8 cellular contexts compared by ENCODE assay signal in genomic region chr1:112674440-112674985, GRCh38. TPM values are rescaled to one million over a fixed set of nuclear protein-coding genes. Genes with fewer than 3 reads are reported as not detected.
DNase-seq lines count a peak whose midpoint lies in the region; ATAC-seq and TF ChIP-seq lines count a peak whose summit lies in the region.

MOV10 (plus strand) TSS chr1:112674659; CDS start chr1:112674913, 254 bp downstream.

- peak; percentile 72 for ATAC-seq in HG02610 (IDR thresholded peaks at IDR 0.05; ENCODE audit: unreplicated experiment)
- ATAC-seq in GM21367 (IDR thresholded peaks at IDR 0.05; ENCODE audit: unreplicated experiment), result no peak

- H3K4me3 Mint-ChIP-seq in T-helper 2 cell treated with Interferon-gamma antibody and Interleukin-4, amounts not matched to agents 5 μg/mL and 100 μg/mL, for 36 hours, result peak within 1 kb of the TSS; percentile 98

- no peaks in the 10 kb centered on the region for H3K36me3 ChIP-seq in hepatocyte (replicated peaks; ENCODE audit: insufficient read depth, low read depth)

- peaks cover 43% of the 10 kb centered on the region for H3K79me2 ChIP-seq in hepatocyte

- DNase-seq in GM03348 (ENCODE audit: low spot score) (peak; percentile 79), NCI-H1105 treated with DMSO at 0.1 percent for 48 hours (lab: John Stamatoyannopoulos, UW) (peak; percentile 74), astrocyte of the hippocampus (ENCODE audit: low read depth, low spot score) (peak; percentile 87), hepatocyte (ENCODE audit: low spot score) (peak; percentile 80), retina (peak; percentile 87)
- DNase-seq in T-helper 2 cell treated with Interferon-gamma antibody and Interleukin-4, amounts not matched to agents 5 μg/mL and 100 μg/mL, for 36 hours (ENCODE audit: low spot score), result peak; percentile 54

- H2AFZ ChIP-seq in hepatocyte, result peak within 1 kb of the TSS; percentile 19

- H3K27me3 ChIP-seq in hepatocyte, result no peaks in the 10 kb centered on the region

- TF ChIP-seq CTCF in hepatocyte (IDR thresholded peaks at IDR 0.05; ENCODE audit: poor library complexity), result no peak

- peaks cover 40% of the 10 kb centered on the region for H3K4me1 Mint-ChIP-seq in T-helper 2 cell treated with Interferon-gamma antibody and Interleukin-4, amounts not matched to agents 5 μg/mL and 100 μg/mL, for 36 hours (ENCODE audit: low read depth)

- peak within 1 kb of the TSS; percentile 99 for H3K27ac ChIP-seq in hepatocyte

- H3K9me3 ChIP-seq in hepatocyte (ENCODE audit: low read depth), result no peaks in the 10 kb centered on the region

- WGBS in hepatocyte (ENCODE audit: low lambda C conversion rate, missing lambda C conversion rate), result under 1% methylated on average over 27 of the region's 30 CpGs

- peak within 1 kb of the TSS; percentile 81 for H3K4me2 ChIP-seq in hepatocyte

- H3K9me3 Mint-ChIP-seq in T-helper 2 cell treated with Interferon-gamma antibody and Interleukin-4, amounts not matched to agents 5 μg/mL and 100 μg/mL, for 36 hours, result no peaks in the 10 kb centered on the region

- H3K36me3 Mint-ChIP-seq in T-helper 2 cell treated with Interferon-gamma antibody and Interleukin-4, amounts not matched to agents 5 μg/mL and 100 μg/mL, for 36 hours (ENCODE audit: low read depth), result peaks cover 41% of the 10 kb centered on the region

- H3K4me3 ChIP-seq in hepatocyte, result peak within 1 kb of the TSS; percentile 78

- peaks cover 19% of the 10 kb centered on the region for H3K4me1 ChIP-seq in hepatocyte (ENCODE audit: insufficient read depth)

- no peaks in the 10 kb centered on the region for H3K9me2 ChIP-seq in hepatocyte (replicated peaks; ENCODE audit: insufficient read depth)

- peak within 1 kb of the TSS; percentile 99 for H3K27ac Mint-ChIP-seq in T-helper 2 cell treated with Interferon-gamma antibody and Interleukin-4, amounts not matched to agents 5 μg/mL and 100 μg/mL, for 36 hours

- no peaks in the 10 kb centered on the region for H3K27me3 Mint-ChIP-seq in T-helper 2 cell treated with Interferon-gamma antibody and Interleukin-4, amounts not matched to agents 5 μg/mL and 100 μg/mL, for 36 hours (ENCODE audit: low read depth)

- H4K20me1 ChIP-seq in hepatocyte (ENCODE audit: insufficient read depth, poor library complexity, severe bottlenecking), result peaks cover 2% of the 10 kb centered on the region

RNA-seq across cellular contexts. Expression of gene MOV10, which starts in this region (rescaled TPM):
- 87.7 and 98.2 TPM in 2 replicates for total RNA-seq in hepatocyte
- polyA plus RNA-seq in hepatocyte, result 133 and 135 TPM in 2 replicates
